ENCODE assay signal across 1 cellular context in genomic region chr5:176629317-176629852, GRCh38.
TF ChIP-seq lines count a peak whose summit lies in the region.

No MANE protein-coding gene starts in this region.

TF ChIP-seq in IMR-90, 13 proteins besides CTCF, POLR2A, EP300 and RAD21:
- TF ChIP-seq NFE2L2 (IDR thresholded peaks at IDR 0.05; ENCODE audit: low read depth, low read length), result no peak
- no peak for TF ChIP-seq MAZ (IDR thresholded peaks at IDR 0.05; ENCODE audit: borderline replicate concordance, low read depth, low read length)
- no peak for TF ChIP-seq RFX5 (IDR thresholded peaks at IDR 0.05; ENCODE audit: low read depth, low read length)
- no peak for TF ChIP-seq CEBPB (IDR thresholded peaks at IDR 0.05; ENCODE audit: low read depth, low read length)
- TF ChIP-seq RCOR1 (IDR thresholded peaks at IDR 0.05; ENCODE audit: insufficient replicate concordance, low read length), result no peak
- no peak for TF ChIP-seq CHD1 (IDR thresholded peaks at IDR 0.05; ENCODE audit: low read depth, low read length)
- no peak for TF ChIP-seq MAFK (IDR thresholded peaks at IDR 0.05; ENCODE audit: low read depth, low read length)
- TF ChIP-seq SMC3 (IDR thresholded peaks at IDR 0.05; ENCODE audit: low read depth, low read length), result no peak
- TF ChIP-seq ELK1 (IDR thresholded peaks at IDR 0.05; ENCODE audit: borderline replicate concordance, low read depth, low read length), result no peak
- no peak for TF ChIP-seq USF2 (IDR thresholded peaks at IDR 0.05; ENCODE audit: low read depth, low read length)
- no peak for TF ChIP-seq MXI1 (IDR thresholded peaks at IDR 0.05; ENCODE audit: borderline replicate concordance, low read depth, low read length)
